Comparison of ENCODE assay signal across 20 cellular contexts in the genomic region with DNA sequence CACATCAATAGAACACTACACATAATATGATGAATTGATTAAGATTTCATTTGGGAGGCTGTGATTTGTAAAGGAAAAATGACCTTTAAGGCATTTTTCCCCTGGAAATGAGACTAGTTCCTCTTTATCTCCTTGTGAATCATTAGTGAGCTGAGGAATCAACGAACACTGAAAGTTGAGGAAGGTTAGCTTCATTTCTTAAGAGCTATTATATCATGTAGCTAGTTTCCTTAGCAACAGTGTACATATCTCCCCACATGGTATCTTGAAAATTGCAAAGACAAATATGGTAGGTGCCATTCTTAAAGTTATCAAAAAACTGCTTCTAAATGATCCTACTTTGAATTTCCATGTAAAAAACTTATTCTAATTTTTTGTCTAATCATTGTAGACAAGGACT.
"Had no signal": no experiment of that assay in that cellular context is flagged by ENCODE, and none has a peak within 500 bp of the region (broad histone marks: within the 10 kb centered on the region; RNA-seq: fewer than 3 reads in every experiment).

No MANE protein-coding gene starts in this region.

- H3K4me3 ChIP-seq: colonic mucosa, hepatocyte, left ventricle myocardium inferior, lower lobe of right lung, pancreas, suprapubic skin, thyroid gland, uterus had no signal

- H3K27me3 ChIP-seq: colonic mucosa, hepatocyte, suprapubic skin, thyroid gland, uterus had no signal

- H3K9me3 ChIP-seq: colonic mucosa, left ventricle myocardium inferior, lower lobe of right lung, pancreas, suprapubic skin, thyroid gland, uterus had no signal

- H3K36me3 ChIP-seq: colonic mucosa, left ventricle myocardium inferior, lower lobe of right lung, pancreas, suprapubic skin, thyroid gland, uterus had no signal

- ATAC-seq: lower lobe of right lung; pancreas; right cardiac atrium; stimulated activated effector memory CD8-positive, alpha-beta T cell treated with anti-CD3 and anti-CD28 coated beads, Interleukin-12 subunit alpha, Interleukin-12 subunit beta, amount 100 ng/mL, for 72 hours; stimulated activated naive CD8-positive, alpha-beta T cell treated with anti-CD3 and anti-CD28 coated beads, Interleukin-15, Interleukin-2, amounts not matched to agents 100 U/mL and 50 U/mL, for 24 hours had no signal

- H3K4me1 ChIP-seq: colonic mucosa, left ventricle myocardium inferior, lower lobe of right lung, pancreas, suprapubic skin, thyroid gland, uterus had no signal

- H3K79me2 ChIP-seq: hepatocyte had no signal

- H2AFZ ChIP-seq: hepatocyte had no signal

- DNase-seq: colonic mucosa; dermis blood vessel endothelial cell; effector CD4-positive, alpha-beta T cell; endodermal cell; erythroblast; head of caudate nucleus; left ventricle myocardium inferior; lower lobe of right lung; midbrain; occipital lobe; pancreas; right cardiac atrium; stimulated activated CD4-positive, alpha-beta T cell treated with anti-CD3 and anti-CD28 coated beads, Interleukin-4, amount 100 ng/mL, for 1 hour; stimulated activated CD8-positive, alpha-beta memory T cell treated with anti-CD3 and anti-CD28 coated beads, Interleukin-4, amount 100 ng/mL, for 48 hours; stimulated activated naive CD8-positive, alpha-beta T cell treated with anti-CD3 and anti-CD28 coated beads, Interleukin-15, Interleukin-2, amounts not matched to agents 100 U/mL and 50 U/mL, for 24 hours; thyroid gland; uterus had no signal

- H3K4me2 ChIP-seq: hepatocyte had no signal

- H3K27ac ChIP-seq: colonic mucosa, hepatocyte, left ventricle myocardium inferior, lower lobe of right lung, pancreas, suprapubic skin, thyroid gland, uterus had no signal
